Comparison of ENCODE assay signal across 8 cellular contexts in genomic region chr3:31918179-31919165, GRCh38.
DNase-seq lines count a peak whose midpoint lies in the region; ATAC-seq and TF ChIP-seq lines count a peak whose summit lies in the region.

No MANE protein-coding gene starts in this region.

- TF ChIP-seq CTCF in esophagus squamous epithelium (IDR thresholded peaks at IDR 0.05) = no peak

- CTCF ChIA-PET in activated CD4-positive, alpha-beta T cell treated with anti-CD3 and anti-CD28 coated beads, Interleukin-2, amount 10 ng/mL, durations not matched to agents 7 days and 5 days (lab: Charles Lee) = interaction anchor here (0.6 to 1.4 kb wide), 2 partner anchors 21 to 29 kb away, joined by 3 read pairs; no protein-coding TSS in a partner anchor

- peaks cover 0 to 5% (median 0%) of the 10 kb centered on the region in 3 donors for H3K36me3 ChIP-seq in esophagus squamous epithelium

- peaks cover 0 to 44% (median 14%) of the 10 kb centered on the region in 3 donors for H3K4me1 ChIP-seq in esophagus squamous epithelium

- H3K4me3 ChIP-seq in esophagus squamous epithelium = peak overlapping the region in 1 of 4 donors; percentile 27

- WGBS in esophagus squamous epithelium, 2 donors = 75% methylated on average over 5 of the region's 5 CpGs

- TF ChIP-seq POLR2A in esophagus squamous epithelium (IDR thresholded peaks at IDR 0.05) = no peak

- no peaks in the 10 kb centered on the region for H3K27me3 Mint-ChIP-seq in activated CD4-positive, alpha-beta T cell treated with anti-CD3 and anti-CD28 coated beads, Interleukin-2, amount 10 ng/mL, durations not matched to agents 7 days and 5 days
- no peaks in the 10 kb centered on the region for H3K27me3 Mint-ChIP-seq in activated naive CD8-positive, alpha-beta T cell treated with anti-CD3 and anti-CD28 coated beads, Interleukin-2, amount 10 ng/mL, durations not matched to agents 7 days and 5 days

- peaks cover 39% of the 10 kb centered on the region for H3K4me1 Mint-ChIP-seq in activated CD4-positive, alpha-beta T cell treated with anti-CD3 and anti-CD28 coated beads, Interleukin-2, amount 10 ng/mL, durations not matched to agents 7 days and 5 days
- peaks cover 13% of the 10 kb centered on the region for H3K4me1 Mint-ChIP-seq in activated naive CD8-positive, alpha-beta T cell treated with anti-CD3 and anti-CD28 coated beads, Interleukin-2, amount 10 ng/mL, durations not matched to agents 7 days and 5 days
- H3K4me1 Mint-ChIP-seq in stimulated activated effector memory CD8-positive, alpha-beta T cell treated with anti-CD3 and anti-CD28 coated beads, Interleukin-12 subunit alpha, Interleukin-12 subunit beta, amount 100 ng/mL, for 72 hours = peaks cover 5% of the 10 kb centered on the region

- POLR2A ChIA-PET in activated CD4-positive, alpha-beta T cell treated with anti-CD3 and anti-CD28 coated beads, Interleukin-2, amount 10 ng/mL, durations not matched to agents 7 days and 5 days (lab: Charles Lee) = interaction anchor here (0.6 kb wide), 1 partner anchor 274 kb away, joined by 3 read pairs; no protein-coding TSS in a partner anchor
- POLR2A ChIA-PET in activated naive CD8-positive, alpha-beta T cell treated with anti-CD3 and anti-CD28 coated beads, Interleukin-2, amount 10 ng/mL, durations not matched to agents 7 days and 5 days (lab: Charles Lee) = no interaction called here

- no peaks in the 10 kb centered on the region for H3K27me3 ChIP-seq in esophagus squamous epithelium

- peaks cover 36% of the 10 kb centered on the region for H3K9me3 Mint-ChIP-seq in activated CD4-positive, alpha-beta T cell treated with anti-CD3 and anti-CD28 coated beads, Interleukin-2, amount 10 ng/mL, durations not matched to agents 7 days and 5 days
- peaks cover 22% of the 10 kb centered on the region for H3K9me3 Mint-ChIP-seq in activated naive CD8-positive, alpha-beta T cell treated with anti-CD3 and anti-CD28 coated beads, Interleukin-2, amount 10 ng/mL, durations not matched to agents 7 days and 5 days
- peaks cover 10% of the 10 kb centered on the region for H3K9me3 Mint-ChIP-seq in stimulated activated effector memory CD8-positive, alpha-beta T cell treated with anti-CD3 and anti-CD28 coated beads, Interleukin-12 subunit alpha, Interleukin-12 subunit beta, amount 100 ng/mL, for 72 hours

- H3K4me3 Mint-ChIP-seq in activated CD4-positive, alpha-beta T cell treated with anti-CD3 and anti-CD28 coated beads, Interleukin-2, amount 10 ng/mL, durations not matched to agents 7 days and 5 days = peak overlapping the region; percentile 44
- peak overlapping the region; percentile 76 for H3K4me3 Mint-ChIP-seq in activated naive CD8-positive, alpha-beta T cell treated with anti-CD3 and anti-CD28 coated beads, Interleukin-2, amount 10 ng/mL, durations not matched to agents 7 days and 5 days
- H3K4me3 Mint-ChIP-seq in stimulated activated effector memory CD8-positive, alpha-beta T cell treated with anti-CD3 and anti-CD28 coated beads, Interleukin-12 subunit alpha, Interleukin-12 subunit beta, amount 100 ng/mL, for 72 hours = peak overlapping the region; percentile 22

- DNase-seq in activated CD4-positive, alpha-beta T cell treated with anti-CD3 and anti-CD28 coated beads, Interleukin-2, amount 10 ng/mL, durations not matched to agents 7 days and 5 days = no peak
- no peak for DNase-seq in activated CD4-positive, alpha-beta T cell treated with anti-CD3 and anti-CD28 coated beads, Interleukin-2, amount 50 U/mL, for 48 hours
- no peak for DNase-seq in activated naive CD8-positive, alpha-beta T cell treated with anti-CD3 and anti-CD28 coated beads, Interleukin-2, amount 10 ng/mL, durations not matched to agents 7 days and 5 days
- DNase-seq in stimulated activated effector memory CD8-positive, alpha-beta T cell treated with anti-CD3 and anti-CD28 coated beads, Interleukin-12 subunit alpha, Interleukin-12 subunit beta, amount 100 ng/mL, for 72 hours (ENCODE audit: low spot score in 2 of 2) = no peak
- DNase-seq in activated effector memory CD4-positive, alpha-beta T cell treated with Interleukin-2 at 50 U/mL for 16 hours = no peak
- no peak for DNase-seq in esophagus squamous epithelium (lab: John Stamatoyannopoulos, UW)
- DNase-seq in NCI-H2107 treated with DMSO at 0.1 percent for 48 hours (lab: John Stamatoyannopoulos, UW; ENCODE audit: unreplicated experiment) = no peak

- peak overlapping the region in 1 of 4 donors; percentile 53 for H3K27ac ChIP-seq in esophagus squamous epithelium

- ATAC-seq in HG03045 (IDR thresholded peaks at IDR 0.05; ENCODE audit: unreplicated experiment) = peak; percentile 65
- ATAC-seq in activated naive CD8-positive, alpha-beta T cell treated with anti-CD3 and anti-CD28 coated beads, Interleukin-2, amount 10 ng/mL, durations not matched to agents 7 days and 5 days (ENCODE audit: low read depth) = peak; percentile 83
- no peak for ATAC-seq in stimulated activated effector memory CD8-positive, alpha-beta T cell treated with anti-CD3 and anti-CD28 coated beads, Interleukin-12 subunit alpha, Interleukin-12 subunit beta, amount 100 ng/mL, for 72 hours

- H3K9me3 ChIP-seq in esophagus squamous epithelium = no peaks in the 10 kb centered on the region

- peaks cover 14% of the 10 kb centered on the region for H3K36me3 Mint-ChIP-seq in activated CD4-positive, alpha-beta T cell treated with anti-CD3 and anti-CD28 coated beads, Interleukin-2, amount 10 ng/mL, durations not matched to agents 7 days and 5 days (ENCODE audit: low read depth)
- H3K36me3 Mint-ChIP-seq in activated naive CD8-positive, alpha-beta T cell treated with anti-CD3 and anti-CD28 coated beads, Interleukin-2, amount 10 ng/mL, durations not matched to agents 7 days and 5 days = peaks cover 15% of the 10 kb centered on the region
- H3K36me3 Mint-ChIP-seq in stimulated activated effector memory CD8-positive, alpha-beta T cell treated with anti-CD3 and anti-CD28 coated beads, Interleukin-12 subunit alpha, Interleukin-12 subunit beta, amount 100 ng/mL, for 72 hours = no peaks in the 10 kb centered on the region

- intact Hi-C loops in esophagus squamous epithelium (cut with DNase I) = no loop called here

- peak overlapping the region; percentile 91 for H3K27ac Mint-ChIP-seq in activated CD4-positive, alpha-beta T cell treated with anti-CD3 and anti-CD28 coated beads, Interleukin-2, amount 10 ng/mL, durations not matched to agents 7 days and 5 days
- H3K27ac Mint-ChIP-seq in activated naive CD8-positive, alpha-beta T cell treated with anti-CD3 and anti-CD28 coated beads, Interleukin-2, amount 10 ng/mL, durations not matched to agents 7 days and 5 days = peak overlapping the region; percentile 93
- H3K27ac Mint-ChIP-seq in stimulated activated effector memory CD8-positive, alpha-beta T cell treated with anti-CD3 and anti-CD28 coated beads, Interleukin-12 subunit alpha, Interleukin-12 subunit beta, amount 100 ng/mL, for 72 hours = peak overlapping the region; percentile 62

Comparison
In these comparisons a context has a peak if more than half of its experiments do, and no peak if none do; other contexts are left out.
1. H3K4me3 Mint-ChIP-seq: peak in every context shown above with its lines; median percentile 76 in activated naive CD8-positive, alpha-beta T cell treated with anti-CD3 and anti-CD28 coated beads, Interleukin-2, amount 10 ng/mL, durations not matched to agents 7 days and 5 days; 44 in activated CD4-positive, alpha-beta T cell treated with anti-CD3 and anti-CD28 coated beads, Interleukin-2, amount 10 ng/mL, durations not matched to agents 7 days and 5 days; 22 in stimulated activated effector memory CD8-positive, alpha-beta T cell treated with anti-CD3 and anti-CD28 coated beads, Interleukin-12 subunit alpha, Interleukin-12 subunit beta, amount 100 ng/mL, for 72 hours.